In the genomic region with DNA sequence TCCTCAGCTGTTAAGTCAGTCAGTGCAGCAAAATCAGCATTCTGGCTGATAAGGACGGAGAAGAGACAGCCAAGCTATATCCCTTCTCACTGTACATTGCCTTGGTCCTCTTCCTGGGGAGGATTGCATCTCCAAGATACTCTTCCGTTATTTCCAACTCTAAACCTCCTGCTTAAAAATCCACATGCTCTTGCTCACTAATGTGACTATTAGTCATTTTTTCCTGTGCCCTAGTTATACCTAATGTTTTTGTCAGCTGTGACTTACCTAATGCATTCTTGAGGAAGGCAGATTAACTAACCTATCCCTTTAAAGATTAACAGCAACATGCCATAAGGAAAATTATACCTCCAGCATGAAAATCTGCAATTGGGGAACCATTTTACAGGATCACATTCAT, we compare ENCODE assay signal across 24 cellular contexts.
DNase-seq lines count a peak whose midpoint lies in the region; ATAC-seq and TF ChIP-seq lines count a peak whose summit lies in the region.
"Had no signal": no experiment of that assay in that cellular context is flagged by ENCODE, and none has a peak within 500 bp of the region (broad histone marks: within the 10 kb centered on the region; RNA-seq: fewer than 3 reads in every experiment).

No MANE protein-coding gene starts in this region.

- H3K9me3 Mint-ChIP-seq in brain = peaks cover 0 to 9% (median 0%) of the 10 kb centered on the region in 5 experiments
- no peaks in the 10 kb centered on the region for H3K9me3 Mint-ChIP-seq in T-helper 2 cell treated with Interferon-gamma antibody and Interleukin-4, amounts not matched to agents 5 μg/mL and 100 μg/mL, for 36 hours
- H3K9me3 Mint-ChIP-seq in activated CD8-positive, alpha-beta T cell treated with anti-CD3 and anti-CD28 coated beads for 36 hours = no peaks in the 10 kb centered on the region
- H3K9me3 Mint-ChIP-seq: CD4-positive, alpha-beta memory T cell; IgD-negative memory B cell had no signal

- H3K27me3 Mint-ChIP-seq in brain = peaks cover 2% of the 10 kb centered on the region
- no peaks in the 10 kb centered on the region for H3K27me3 Mint-ChIP-seq in T-helper 2 cell treated with Interferon-gamma antibody and Interleukin-4, amounts not matched to agents 5 μg/mL and 100 μg/mL, for 36 hours (ENCODE audit: low read depth)
- H3K27me3 Mint-ChIP-seq in activated CD8-positive, alpha-beta T cell treated with anti-CD3 and anti-CD28 coated beads for 36 hours = no peaks in the 10 kb centered on the region
- H3K27me3 Mint-ChIP-seq: CD4-positive, alpha-beta memory T cell; IgD-negative memory B cell had no signal

- H3K79me2 ChIP-seq in mesendoderm (ENCODE audit: control insufficient read depth, insufficient read depth, low read length) = no peaks in the 10 kb centered on the region

- WGBS in mesendoderm (ENCODE audit: extremely low coverage, insufficient coverage, low lambda C conversion rate) = no CpG with 5 or more reads among the region's 2 CpGs

- no peaks in the 10 kb centered on the region for H3K27me3 ChIP-seq in mesendoderm (ENCODE audit: insufficient read depth, low read length, poor library complexity)
- H3K27me3 ChIP-seq: BLaER1 treated with 17β-estradiol and CSF1 and Interleukin-3, amounts not matched to agents 10 nM and 100 nM; SJCRH30 had no signal

- TF ChIP-seq CTCF in brain (conservative IDR thresholded peaks at IDR 0.05) = no peak
- TF ChIP-seq CTCF in activated CD8-positive, alpha-beta T cell treated with anti-CD3 and anti-CD28 coated beads for 36 hours (IDR thresholded peaks at IDR 0.05) = no peak

- H3K4me1 Mint-ChIP-seq in brain = peaks cover 50% of the 10 kb centered on the region
- no peaks in the 10 kb centered on the region for H3K4me1 Mint-ChIP-seq in T-helper 2 cell treated with Interferon-gamma antibody and Interleukin-4, amounts not matched to agents 5 μg/mL and 100 μg/mL, for 36 hours (ENCODE audit: low read depth)
- no peaks in the 10 kb centered on the region for H3K4me1 Mint-ChIP-seq in activated CD8-positive, alpha-beta T cell treated with anti-CD3 and anti-CD28 coated beads for 36 hours (ENCODE audit: low read depth)

- H3K9ac ChIP-seq in mesendoderm (ENCODE audit: low read length) = no peak overlapping the region
- H3K9ac ChIP-seq: BLaER1 treated with 17β-estradiol and CSF1 and Interleukin-3, amounts not matched to agents 10 nM and 100 nM had no signal

- peak overlapping the region in 3 of 5 experiments; percentile 2 to 40 (median 19) for H3K27ac Mint-ChIP-seq in brain
- no peak overlapping the region for H3K27ac Mint-ChIP-seq in T-helper 2 cell treated with Interferon-gamma antibody and Interleukin-4, amounts not matched to agents 5 μg/mL and 100 μg/mL, for 36 hours
- H3K27ac Mint-ChIP-seq in activated CD8-positive, alpha-beta T cell treated with anti-CD3 and anti-CD28 coated beads for 36 hours = no peak overlapping the region
- H3K27ac Mint-ChIP-seq: CD4-positive, alpha-beta memory T cell; IgD-negative memory B cell had no signal

- no peak overlapping the region for H3K4me3 ChIP-seq in mesendoderm (ENCODE audit: low read length)
- H3K4me3 ChIP-seq: BLaER1 treated with 17β-estradiol and CSF1 and Interleukin-3, amounts not matched to agents 10 nM and 100 nM; GM12878; SJCRH30 had no signal

- POLR2A ChIA-PET in activated CD8-positive, alpha-beta T cell treated with anti-CD3 and anti-CD28 coated beads for 36 hours (lab: Charles Lee) = no interaction called here

- no peak overlapping the region for H3K4ac ChIP-seq in mesendoderm (ENCODE audit: low read depth, low read length)

- H3K36me3 ChIP-seq in mesendoderm (ENCODE audit: control insufficient read depth, insufficient read depth, low read length) = no peaks in the 10 kb centered on the region
- H3K36me3 ChIP-seq: SJCRH30 had no signal

- CTCF ChIA-PET in activated CD8-positive, alpha-beta T cell treated with anti-CD3 and anti-CD28 coated beads for 36 hours (lab: Charles Lee) = no interaction called here

- peaks cover 17% of the 10 kb centered on the region for H3K36me3 Mint-ChIP-seq in brain
- H3K36me3 Mint-ChIP-seq in T-helper 2 cell treated with Interferon-gamma antibody and Interleukin-4, amounts not matched to agents 5 μg/mL and 100 μg/mL, for 36 hours (ENCODE audit: low read depth) = no peaks in the 10 kb centered on the region
- H3K36me3 Mint-ChIP-seq in activated CD8-positive, alpha-beta T cell treated with anti-CD3 and anti-CD28 coated beads for 36 hours (ENCODE audit: low read depth) = no peaks in the 10 kb centered on the region

- H2AK5ac ChIP-seq in mesendoderm (ENCODE audit: low read length) = no peak overlapping the region

- H4K5ac ChIP-seq in mesendoderm (ENCODE audit: low read length) = no peak overlapping the region

- no peak overlapping the region for H2BK15ac ChIP-seq in mesendoderm (replicated peaks; ENCODE audit: low read depth)

- peak; percentile 15 for DNase-seq in HCEC 1CT
- peak; percentile 35 for DNase-seq in glomerular visceral epithelial cell (ENCODE audit: extremely low spot score)
- DNase-seq in mesendoderm = no peak
- no peak for DNase-seq in T-helper 2 cell treated with Interferon-gamma antibody and Interleukin-4, amounts not matched to agents 5 μg/mL and 100 μg/mL, for 36 hours (ENCODE audit: low spot score)
- DNase-seq in SK-N-DZ (ENCODE audit: low spot score) = no peak
- no peak for DNase-seq in activated CD8-positive, alpha-beta T cell treated with anti-CD3 and anti-CD28 coated beads for 36 hours
- no peak for DNase-seq in RPMI8226
- DNase-seq: 8988T; Caco-2; CD4-positive, alpha-beta memory T cell; DND-41; GOT3; Karpas-422; NCI-H187; NCI-H2227 treated with DMSO at 0.1 percent for 48 hours; NCI-H510A; NCI-H748 treated with DMSO at 0.1 percent for 48 hours; SJCRH30 had no signal

- ATAC-seq in activated CD8-positive, alpha-beta T cell treated with anti-CD3 and anti-CD28 coated beads for 36 hours = no peak
- ATAC-seq: GM12878, HCT116, Panc1 had no signal

- no peak overlapping the region for H3K4me3 Mint-ChIP-seq in brain
- no peak overlapping the region for H3K4me3 Mint-ChIP-seq in T-helper 2 cell treated with Interferon-gamma antibody and Interleukin-4, amounts not matched to agents 5 μg/mL and 100 μg/mL, for 36 hours
- H3K4me3 Mint-ChIP-seq in activated CD8-positive, alpha-beta T cell treated with anti-CD3 and anti-CD28 coated beads for 36 hours = no peak overlapping the region
- H3K4me3 Mint-ChIP-seq: CD4-positive, alpha-beta memory T cell had no signal

- H3K56ac ChIP-seq in mesendoderm (ENCODE audit: low read length) = peak overlapping the region; percentile 26

- H3K4me1 ChIP-seq in mesendoderm (ENCODE audit: control insufficient read depth, low read depth, low read length) = peaks cover under 1% of the 10 kb centered on the region
- H3K4me1 ChIP-seq: Caco-2, SJCRH30 had no signal

- intact Hi-C loops in activated CD8-positive, alpha-beta T cell treated with anti-CD3 and anti-CD28 coated beads for 36 hours (cut with micrococcal nuclease) = no loop called here

- no peak overlapping the region for H3K4me2 ChIP-seq in mesendoderm (ENCODE audit: low read length)
- H3K4me2 ChIP-seq: BLaER1 treated with 17β-estradiol and CSF1 and Interleukin-3, amounts not matched to agents 10 nM and 100 nM had no signal

- H2BK5ac ChIP-seq in mesendoderm (ENCODE audit: low read length) = no peak overlapping the region

- no peak overlapping the region for H2BK120ac ChIP-seq in mesendoderm (ENCODE audit: low read depth, low read length)

- H3K18ac ChIP-seq in mesendoderm (ENCODE audit: low read length) = no peak overlapping the region

- H3K27ac ChIP-seq in mesendoderm (ENCODE audit: low read depth, low read length) = no peak overlapping the region
- H3K27ac ChIP-seq: BLaER1 treated with 17β-estradiol and CSF1 and Interleukin-3, amounts not matched to agents 10 nM and 100 nM; SJCRH30 had no signal

- no peaks in the 10 kb centered on the region for H3K79me1 ChIP-seq in mesendoderm (ENCODE audit: low read length)

- no peak overlapping the region for H4K8ac ChIP-seq in mesendoderm (ENCODE audit: low read depth, low read length)

- no peak overlapping the region for H3K23ac ChIP-seq in mesendoderm (ENCODE audit: low read length)

Comparison
In these comparisons a context has a peak if more than half of its experiments do, and no peak if none do; other contexts are left out.
1. DNase-seq: peak in HCEC 1CT (single experiment) and glomerular visceral epithelial cell (single experiment); none in mesendoderm (single experiment), T-helper 2 cell treated with Interferon-gamma antibody and Interleukin-4, amounts not matched to agents 5 μg/mL and 100 μg/mL, for 36 hours (single experiment), SK-N-DZ (single experiment), activated CD8-positive, alpha-beta T cell treated with anti-CD3 and anti-CD28 coated beads for 36 hours (single experiment) and RPMI8226 (single experiment).
2. H3K27ac Mint-ChIP-seq: peak in brain (3 of 5); none in T-helper 2 cell treated with Interferon-gamma antibody and Interleukin-4, amounts not matched to agents 5 μg/mL and 100 μg/mL, for 36 hours (single experiment) and activated CD8-positive, alpha-beta T cell treated with anti-CD3 and anti-CD28 coated beads for 36 hours (single experiment).